Comparison of ENCODE assay signal across 10 cellular contexts in the genomic region with DNA sequence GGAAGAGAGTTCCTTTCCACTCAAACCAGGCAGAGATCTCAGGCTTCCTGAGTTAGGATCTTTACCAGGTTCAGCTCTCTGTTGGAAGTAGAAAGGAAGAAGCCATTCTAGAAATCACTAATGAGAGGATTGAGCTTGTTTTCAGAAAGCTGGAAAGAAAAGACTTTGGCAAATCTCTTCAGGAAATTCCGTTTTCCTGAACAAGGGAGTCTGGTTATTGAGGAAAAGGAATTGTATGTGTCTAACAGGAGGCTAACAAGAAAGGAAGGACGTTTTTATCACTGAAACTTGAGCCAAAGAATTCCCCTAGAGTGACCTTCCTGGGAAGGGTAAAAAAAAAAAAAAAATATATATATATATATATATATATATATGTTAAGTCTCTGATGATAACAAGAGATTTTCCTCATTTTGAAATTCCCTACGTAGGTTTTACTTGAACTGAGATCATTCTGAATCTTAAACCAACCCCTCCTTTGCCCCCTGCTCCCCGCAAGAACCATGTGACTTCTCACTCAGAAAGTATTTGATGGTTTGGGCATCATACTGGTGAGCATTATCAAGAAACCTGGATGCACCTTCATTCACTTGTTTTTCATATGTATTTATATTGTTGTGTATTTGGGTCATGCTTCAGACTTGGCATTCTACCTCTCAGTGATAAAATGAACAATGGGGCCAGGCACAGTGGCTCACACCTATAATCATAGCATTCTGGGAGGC.
A peak's percentile ranks its signal among the peaks of the same experiment; 100 is the strongest.
DNase-seq lines count a peak whose midpoint lies in the region; ATAC-seq and TF ChIP-seq lines count a peak whose summit lies in the region.
"Had no signal": no experiment of that assay in that cellular context is flagged by ENCODE, and none has a peak within 500 bp of the region (broad histone marks: within the 10 kb centered on the region; RNA-seq: fewer than 3 reads in every experiment).

No MANE protein-coding gene starts in this region.

- H3K27me3 Mint-ChIP-seq in mesothelial cell of epicardium (ENCODE audit: low read depth) = no peaks in the 10 kb centered on the region
- no peaks in the 10 kb centered on the region for H3K27me3 Mint-ChIP-seq in activated CD4-positive, alpha-beta T cell treated with anti-CD3 and anti-CD28 coated beads for 36 hours
- H3K27me3 Mint-ChIP-seq: activated naive CD8-positive, alpha-beta T cell treated with anti-CD3 and anti-CD28 coated beads, Interleukin-2, amount 50 U/mL, for 24 hours had no signal

- no peaks in the 10 kb centered on the region for H3K27me3 ChIP-seq in PC-3 (ENCODE audit: low read length)

- no peak overlapping the region for H2AFZ ChIP-seq in PC-3 (ENCODE audit: low read length)

- H3K9ac ChIP-seq in PC-3 (ENCODE audit: low read length) = peak overlapping the region; percentile 5; the same call in 1 of the 2 replicates

- peaks cover 63% of the 10 kb centered on the region for H3K4me1 ChIP-seq in PC-3 (ENCODE audit: insufficient read depth, low read length)

- no peaks in the 10 kb centered on the region for H3K9me3 Mint-ChIP-seq in mesothelial cell of epicardium
- no peaks in the 10 kb centered on the region for H3K9me3 Mint-ChIP-seq in activated CD4-positive, alpha-beta T cell treated with anti-CD3 and anti-CD28 coated beads for 36 hours (ENCODE audit: low read depth)
- H3K9me3 Mint-ChIP-seq: activated naive CD8-positive, alpha-beta T cell treated with anti-CD3 and anti-CD28 coated beads, Interleukin-2, amount 50 U/mL, for 24 hours had no signal

- peaks cover 65% of the 10 kb centered on the region for H3K4me1 Mint-ChIP-seq in mesothelial cell of epicardium
- H3K4me1 Mint-ChIP-seq in activated CD4-positive, alpha-beta T cell treated with anti-CD3 and anti-CD28 coated beads for 36 hours = peaks cover 67% of the 10 kb centered on the region

- H3K27ac ChIP-seq in PC-3 (ENCODE audit: low read length) (peak overlapping the region; percentile 54), caudate nucleus (ENCODE audit: low read depth, low read length) (peak overlapping the region; percentile 29), temporal lobe (ENCODE audit: low read depth, low read length) (peak overlapping the region; percentile 74)

- peaks cover 50% of the 10 kb centered on the region for H3K79me2 ChIP-seq in PC-3 (ENCODE audit: low read length)

- no peaks in the 10 kb centered on the region for H3K9me3 ChIP-seq in PC-3 (ENCODE audit: low read length)

- no peaks in the 10 kb centered on the region; the same call in 1 of the 2 replicates for H3K36me3 ChIP-seq in PC-3 (ENCODE audit: low read depth, low read length)

- POLR2A ChIA-PET in PC-3 (lab: Charles Lee; ENCODE audit: unreplicated experiment) = no interaction called here
- POLR2A ChIA-PET in activated CD4-positive, alpha-beta T cell treated with anti-CD3 and anti-CD28 coated beads for 36 hours (lab: Charles Lee) = interaction anchor here (0.7 kb wide), 1 partner anchor 368 kb away, joined by 9 read pairs; no protein-coding TSS in a partner anchor

- H3F3A ChIP-seq in PC-3 (ENCODE audit: low read length, unreplicated experiment) = no peaks in the 10 kb centered on the region

- 0 out of 2 replicates have a peak overlapping the region, but pooled peaks have one; percentile 0 for H3K4me3 ChIP-seq in PC-3 (ENCODE audit: low read length)

- H3K9me2 ChIP-seq in PC-3 (replicated peaks; ENCODE audit: low read length) = no peaks in the 10 kb centered on the region

- intact Hi-C loops in PC-3 (cut with micrococcal nuclease) = loop anchor here (10.0 kb wide), 1 partner anchor 198 kb away; no protein-coding TSS in a partner anchor
- intact Hi-C loops in activated CD4-positive, alpha-beta T cell treated with anti-CD3 and anti-CD28 coated beads for 36 hours (cut with DNase I, micrococcal nuclease) = no loop called here

- TF ChIP-seq CTCF in PC-3 (conservative IDR thresholded peaks at IDR 0.05; ENCODE audit: low read depth, low read length) (no peak), mesothelial cell of epicardium (IDR thresholded peaks at IDR 0.05; ENCODE audit: unreplicated experiment) (no peak)

- no peak for ATAC-seq in PC-3
- ATAC-seq in activated CD4-positive, alpha-beta T cell treated with anti-CD3 and anti-CD28 coated beads for 36 hours = no peak

- H4K20me1 ChIP-seq in PC-3 (ENCODE audit: low read length) = no peaks in the 10 kb centered on the region

- peak overlapping the region; percentile 99 for H3K27ac Mint-ChIP-seq in mesothelial cell of epicardium
- H3K27ac Mint-ChIP-seq in activated CD4-positive, alpha-beta T cell treated with anti-CD3 and anti-CD28 coated beads for 36 hours = no peak overlapping the region
- H3K27ac Mint-ChIP-seq: activated naive CD8-positive, alpha-beta T cell treated with anti-CD3 and anti-CD28 coated beads, Interleukin-2, amount 50 U/mL, for 24 hours had no signal

- H3K4me3 Mint-ChIP-seq in mesothelial cell of epicardium = no peak overlapping the region
- no peak overlapping the region for H3K4me3 Mint-ChIP-seq in activated CD4-positive, alpha-beta T cell treated with anti-CD3 and anti-CD28 coated beads for 36 hours
- H3K4me3 Mint-ChIP-seq: activated naive CD8-positive, alpha-beta T cell treated with anti-CD3 and anti-CD28 coated beads, Interleukin-2, amount 50 U/mL, for 24 hours had no signal

- CTCF ChIA-PET in PC-3 (lab: Charles Lee) = no interaction called here
- CTCF ChIA-PET in activated CD4-positive, alpha-beta T cell treated with anti-CD3 and anti-CD28 coated beads for 36 hours (lab: Charles Lee) = interaction anchor here (0.7 to 3.6 kb wide), 5 partner anchors 8 to 294 kb away, joined by 3 to 26 read pairs (median 3); no protein-coding TSS in a partner anchor

- H3K36me3 Mint-ChIP-seq in mesothelial cell of epicardium = peaks cover 12% of the 10 kb centered on the region
- H3K36me3 Mint-ChIP-seq in activated CD4-positive, alpha-beta T cell treated with anti-CD3 and anti-CD28 coated beads for 36 hours (ENCODE audit: low read depth) = peaks cover 32% of the 10 kb centered on the region

- no TSS peak for BruUV-seq in PC-3 (replicated peaks; lab: Mats Ljungman, UMichigan)

- DNase-seq in PC-3 = no peak
- no peak for DNase-seq in caudate nucleus (lab: John Stamatoyannopoulos, UW)
- DNase-seq in mesothelial cell of epicardium (ENCODE audit: low spot score in 2 of 2, unreplicated experiment in 2 of 2) = no peak
- no peak for DNase-seq in NCI-H1105 treated with DMSO at 0.1 percent for 48 hours (lab: John Stamatoyannopoulos, UW)
- DNase-seq in activated CD4-positive, alpha-beta T cell treated with anti-CD3 and anti-CD28 coated beads for 36 hours = no peak
- no peak for DNase-seq in NCI-H2196 (lab: John Stamatoyannopoulos, UW; ENCODE audit: unreplicated experiment)
- no peak for DNase-seq in pons (ENCODE audit: low spot score)
- DNase-seq: activated naive CD8-positive, alpha-beta T cell treated with anti-CD3 and anti-CD28 coated beads, Interleukin-2, amount 50 U/mL, for 24 hours; NCI-H1694 had no signal

- H3K4me2 ChIP-seq in PC-3 (ENCODE audit: low read length) = peak overlapping the region; percentile 68
